1 cellular context compared by ENCODE assay signal in genomic region chr22:18110194-18110943, GRCh38.
TF ChIP-seq lines count a peak whose summit lies in the region.

TUBA8 (plus strand) TSS chr22:18110809; CDS start chr22:18110866, 57 bp downstream.

TF ChIP-seq in GM12878, 131 proteins besides CTCF, POLR2A, EP300 and RAD21 (continued from another document):
- no peak for TF ChIP-seq E4F1 (IDR thresholded peaks at IDR 0.05; ENCODE audit: borderline replicate concordance, partially characterized antibody)
TF ChIP-seq in GM12878: peak in this region for 19.
